In genomic region chr2:197893403-197894177, GRCh38 we compare ENCODE assay signal across 13 cellular contexts.
DNase-seq lines count a peak whose midpoint lies in the region; ATAC-seq and TF ChIP-seq lines count a peak whose summit lies in the region.
"Had no signal": no experiment of that assay in that cellular context is flagged by ENCODE, and none has a peak within 500 bp of the region (broad histone marks: within the 10 kb centered on the region; RNA-seq: fewer than 3 reads in every experiment).

No MANE protein-coding gene starts in this region.

- H3K27ac ChIP-seq in right atrium auricular region = peak overlapping the region; percentile 61 to 79
- no peak overlapping the region for H3K27ac ChIP-seq in upper lobe of left lung

- no peak for TF ChIP-seq POLR2A in upper lobe of left lung (IDR thresholded peaks at IDR 0.05)

- H3K9me3 ChIP-seq in right atrium auricular region = no peaks in the 10 kb centered on the region
- no peaks in the 10 kb centered on the region for H3K9me3 ChIP-seq in upper lobe of left lung

- H3K4me3 ChIP-seq in GM12865 (ENCODE audit: low read depth, low read length) = no peak overlapping the region
- H3K4me3 ChIP-seq in right atrium auricular region = peak overlapping the region in 1 of 2 donors; percentile 20
- H3K4me3 ChIP-seq in upper lobe of left lung = peak overlapping the region in 1 of 4 donors; percentile 11

- WGBS in upper lobe of left lung, 2 donors = 62 to 71% methylated on average over 6 of the region's 6 CpGs

- H3K36me3 ChIP-seq in right atrium auricular region (no peaks in the 10 kb centered on the region), upper lobe of left lung (no peaks in the 10 kb centered on the region)

- TF ChIP-seq CTCF in GM12865 (IDR thresholded peaks at IDR 0.05; ENCODE audit: insufficient read depth, low read depth, low read length, missing control alignments) (no peak), right atrium auricular region (IDR thresholded peaks at IDR 0.05) (no peak), upper lobe of left lung (IDR thresholded peaks at IDR 0.05) (no peak)

- DNase-seq in GM12865 (ENCODE audit: low read depth) = peak; percentile 42
- DNase-seq in NCI-H1048 (lab: John Stamatoyannopoulos, UW) = peak; percentile 70
- DNase-seq in right atrium auricular region (ENCODE audit: low spot score) = no peak
- no peak for DNase-seq in upper lobe of left lung
- DNase-seq in NCI-H226 = no peak
- no peak for DNase-seq in hypothalamus (lab: John Stamatoyannopoulos, UW)
- no peak for DNase-seq in UCSD-AML1 (lab: John Stamatoyannopoulos, UW; ENCODE audit: unreplicated experiment)
- DNase-seq: COR-L47, dorsolateral prefrontal cortex, glutamatergic neuron, HFFc6, small intestine had no signal

- peak; percentile 45 for ATAC-seq in GM19328 (IDR thresholded peaks at IDR 0.05; ENCODE audit: unreplicated experiment)
- ATAC-seq in upper lobe of left lung (ENCODE audit: low FRiP score in 2 of 2) = no peak

- H3K27me3 ChIP-seq in right atrium auricular region (no peaks in the 10 kb centered on the region), upper lobe of left lung (no peaks in the 10 kb centered on the region)
- H3K27me3 ChIP-seq: dorsolateral prefrontal cortex had no signal

- H3K4me1 ChIP-seq in right atrium auricular region (peaks cover 0 to 52% of the 10 kb centered on the region in 2 donors), upper lobe of left lung (peaks cover 12 to 26% (median 19%) of the 10 kb centered on the region in 4 donors)

- TF ChIP-seq EP300 in upper lobe of left lung (IDR thresholded peaks at IDR 0.05) = no peak

Comparison
In these comparisons a context has a peak if more than half of its experiments do, and no peak if none do; other contexts are left out.
1. DNase-seq: peak in GM12865 (single experiment) and NCI-H1048 (single experiment); none in right atrium auricular region (single experiment), upper lobe of left lung (0 of 2), NCI-H226 (single experiment), hypothalamus (0 of 51) and UCSD-AML1 (single experiment).
2. H3K27ac ChIP-seq: peak in right atrium auricular region (2 of 2); none in upper lobe of left lung (0 of 4).